In genomic region chr19:7228935-7229541, GRCh38 we compare ENCODE assay signal across 24 cellular contexts.
"Had no signal": no experiment of that assay in that cellular context is flagged by ENCODE, and none has a peak within 500 bp of the region (broad histone marks: within the 10 kb centered on the region; RNA-seq: fewer than 3 reads in every experiment).

No MANE protein-coding gene starts in this region.

- DNase-seq: islet precursor cell; left ventricle myocardium inferior; mesendoderm; naive thymus-derived CD4-positive, alpha-beta T cell; ovary; stimulated activated CD4-positive, alpha-beta T cell treated with anti-CD3 and anti-CD28 coated beads, Interleukin-12 subunit alpha, Interleukin-12 subunit beta, amount 100 ng/mL, for 4 hours; stimulated activated CD4-positive, alpha-beta T cell treated with anti-CD3 and anti-CD28 coated beads, Interleukin-15, amount 100 ng/mL, for 24 hours; stimulated activated CD4-positive, alpha-beta T cell treated with anti-CD3 and anti-CD28 coated beads, Interleukin-2, amount 100 ng/mL, for 24 hours; stimulated activated CD4-positive, alpha-beta T cell treated with anti-CD3 and anti-CD28 coated beads, Interleukin-4, amount 100 ng/mL, for 1 hour; stimulated activated naive B cell treated with anti-CD40 and anti-IgM and Interleukin-4, amounts not matched to agents 10 μg/mL and 1 μg/mL and 100 μg/mL, for 72 hours; stimulated activated naive CD8-positive, alpha-beta T cell treated with anti-CD3 and anti-CD28 coated beads, Interleukin-15, Interleukin-2, amounts not matched to agents 100 U/mL and 50 U/mL, for 24 hours; stomach; tibial artery; trophoblast cell; upper lobe of right lung had no signal

- H3K36me3 Mint-ChIP-seq: mesothelial cell of epicardium; naive thymus-derived CD4-positive, alpha-beta T cell; natural killer cell treated with Interleukin-12 subunit alpha and Interleukin-12 subunit beta and Interleukin-15 and Interleukin-18, amount 100 ng/mL, for 72 hours; stimulated activated naive B cell treated with anti-CD40 and anti-IgM and Interleukin-4, amounts not matched to agents 10 μg/mL and 1 μg/mL and 100 μg/mL, for 72 hours had no signal

- H3K27me3 ChIP-seq: ovary, right atrium auricular region, stomach, tibial artery, upper lobe of right lung had no signal

- FAIRE-seq: urothelium cell line had no signal

- H3K4me3 ChIP-seq: left ventricle myocardium inferior, lung, ovary, right atrium auricular region, skin epidermis, stomach, thoracic aorta, tibial artery, upper lobe of right lung had no signal

- H3K27me3 Mint-ChIP-seq: progenitor cell of endocrine pancreas; stimulated activated naive B cell treated with anti-CD40 and anti-IgM and Interleukin-4, amounts not matched to agents 10 μg/mL and 1 μg/mL and 100 μg/mL, for 72 hours had no signal

- H3K9me3 Mint-ChIP-seq: mesothelial cell of epicardium; naive thymus-derived CD4-positive, alpha-beta T cell; natural killer cell treated with Interleukin-12 subunit alpha and Interleukin-12 subunit beta and Interleukin-15 and Interleukin-18, amount 100 ng/mL, for 72 hours had no signal

- ATAC-seq: naive thymus-derived CD4-positive, alpha-beta T cell; natural killer cell treated with Interleukin-12 subunit alpha and Interleukin-12 subunit beta and Interleukin-15 and Interleukin-18, amount 100 ng/mL, for 72 hours; sciatic nerve; stimulated activated naive B cell treated with anti-CD40 and anti-IgM and Interleukin-4, amounts not matched to agents 10 μg/mL and 1 μg/mL and 100 μg/mL, for 72 hours; stimulated activated naive CD8-positive, alpha-beta T cell treated with anti-CD3 and anti-CD28 coated beads, Interleukin-15, Interleukin-2, amounts not matched to agents 100 U/mL and 50 U/mL, for 24 hours; upper lobe of right lung had no signal

- H3K27ac ChIP-seq: skin epidermis, stomach, thoracic aorta, tibial artery, upper lobe of right lung had no signal

- H3K4me3 Mint-ChIP-seq: mesothelial cell of epicardium; naive thymus-derived CD4-positive, alpha-beta T cell; natural killer cell treated with Interleukin-12 subunit alpha and Interleukin-12 subunit beta and Interleukin-15 and Interleukin-18, amount 100 ng/mL, for 72 hours; stimulated activated naive B cell treated with anti-CD40 and anti-IgM and Interleukin-4, amounts not matched to agents 10 μg/mL and 1 μg/mL and 100 μg/mL, for 72 hours had no signal

- H3K36me3 ChIP-seq: left ventricle myocardium inferior, ovary, right atrium auricular region, stomach, thoracic aorta, tibial artery, upper lobe of right lung had no signal

- H3K27ac Mint-ChIP-seq: mesothelial cell of epicardium; natural killer cell treated with Interleukin-12 subunit alpha and Interleukin-12 subunit beta and Interleukin-15 and Interleukin-18, amount 100 ng/mL, for 72 hours; progenitor cell of endocrine pancreas; stimulated activated naive B cell treated with anti-CD40 and anti-IgM and Interleukin-4, amounts not matched to agents 10 μg/mL and 1 μg/mL and 100 μg/mL, for 72 hours had no signal

- H3K9me3 ChIP-seq: left ventricle myocardium inferior, ovary, right atrium auricular region, stomach, thoracic aorta, tibial artery, upper lobe of right lung had no signal
